8 cellular contexts compared by ENCODE assay signal in genomic region chr17:51118330-51119195, GRCh38. TPM values are rescaled to one million over a fixed set of nuclear protein-coding genes. Genes with fewer than 3 reads are reported as not detected.
DNase-seq lines count a peak whose midpoint lies in the region; ATAC-seq, FAIRE-seq and TF ChIP-seq lines count a peak whose summit lies in the region.

No MANE protein-coding gene starts in this region.

- ATAC-seq in PC-3 = no peak
- ATAC-seq in HG02642 (IDR thresholded peaks at IDR 0.05; ENCODE audit: poor library complexity, unreplicated experiment) = no peak

- H3K4me3 ChIP-seq in AG09309 (ENCODE audit: control insufficient read depth, low read depth, low read length) (peak overlapping the region; percentile 96), PC-3 (ENCODE audit: low read length) (peak overlapping the region; percentile 98), fibroblast of lung (replicated peaks in 1 of 4; ENCODE audit: control extremely low read depth in 1 of 4, insufficient read depth in 1 of 4, low read depth in 3 of 4, low read length in 4 of 4) (peak overlapping the region; percentile 74 to 99 (median 92)), rectal smooth muscle tissue (ENCODE audit: low read length) (peak overlapping the region; percentile 29)

- no peaks in the 10 kb centered on the region for H3K9me3 Mint-ChIP-seq in HFFc6

- H3K4me2 ChIP-seq in PC-3 (ENCODE audit: low read length) (peak overlapping the region; percentile 95), fibroblast of lung (ENCODE audit: extremely low read depth, insufficient read depth, low read length) (peak overlapping the region; percentile 95)

- H3F3A ChIP-seq in PC-3 (ENCODE audit: low read length, unreplicated experiment) = peaks cover 4% of the 10 kb centered on the region

- peaks cover 70% of the 10 kb centered on the region for H3K79me2 ChIP-seq in PC-3 (ENCODE audit: low read length)
- peaks cover 62% of the 10 kb centered on the region for H3K79me2 ChIP-seq in fibroblast of lung (ENCODE audit: control insufficient read depth, insufficient read depth, low read length)

- H3K27me3 ChIP-seq in PC-3 (ENCODE audit: low read length) = no peaks in the 10 kb centered on the region
- no peaks in the 10 kb centered on the region for H3K27me3 ChIP-seq in fibroblast of lung (ENCODE audit: control insufficient read depth, insufficient read depth, low read length)
- no peaks in the 10 kb centered on the region for H3K27me3 ChIP-seq in rectal smooth muscle tissue (ENCODE audit: control insufficient read depth, insufficient read depth, low read length)

- no TSS peak for BruUV-seq in PC-3 (replicated peaks; lab: Mats Ljungman, UMichigan)

- H3K27me3 Mint-ChIP-seq in HFFc6 (ENCODE audit: insufficient read depth) = peaks cover 5% of the 10 kb centered on the region; the same call in 1 of the 2 replicates

- H3K9ac ChIP-seq in PC-3 (ENCODE audit: low read length) = peak overlapping the region; percentile 93; the same call in 1 of the 2 replicates
- no peak overlapping the region for H3K9ac ChIP-seq in fibroblast of lung (ENCODE audit: insufficient read depth, low read length)
- no peak overlapping the region for H3K9ac ChIP-seq in rectal smooth muscle tissue (ENCODE audit: low read length)

- DNase-seq in AG09309 (ENCODE audit: low read depth) = no peak
- DNase-seq in HFFc6 = no peak
- DNase-seq in PC-3 = peak; percentile 37
- DNase-seq in fibroblast of lung (ENCODE audit: low read depth in 2 of 2) = no peak
- DNase-seq in D721Med (ENCODE audit: insufficient read length, low spot score) = no peak
- DNase-seq in GOT3 (lab: John Stamatoyannopoulos, UW) = no peak

- H3K9me2 ChIP-seq in PC-3 (replicated peaks; ENCODE audit: low read length) = no peaks in the 10 kb centered on the region

- CTCF ChIA-PET in PC-3 (lab: Charles Lee) = interaction anchor here (0.8 to 1.5 kb wide), 2 partner anchors 29 to 35 kb away, joined by 3 to 4 read pairs; partner anchors contain the start of gene NME1

- no peak for TF ChIP-seq CTCF in AG09309 (IDR thresholded peaks at IDR 0.05; ENCODE audit: control insufficient read depth, insufficient read depth, low read depth, low read length, missing control alignments)
- no peak for TF ChIP-seq CTCF in HFFc6 (IDR thresholded peaks at IDR 0.05)
- no peak for TF ChIP-seq CTCF in PC-3 (conservative IDR thresholded peaks at IDR 0.05; ENCODE audit: low read depth, low read length)
- no peak for TF ChIP-seq CTCF in fibroblast of lung (conservative IDR thresholded peaks at IDR 0.05 in 1 of 2, IDR thresholded peaks at IDR 0.05 in 1 of 2; ENCODE audit: low read depth in 1 of 2, low read length in 2 of 2)
- TF ChIP-seq CTCF in D721Med (IDR thresholded peaks at IDR 0.05; ENCODE audit: insufficient read depth, missing control alignments) = no peak

- POLR2A ChIA-PET in PC-3 (lab: Charles Lee; ENCODE audit: unreplicated experiment) = no interaction called here

- H2AFZ ChIP-seq in PC-3 (ENCODE audit: low read length) (no peak overlapping the region), fibroblast of lung (ENCODE audit: low read length) (no peak overlapping the region)

- H3K27ac ChIP-seq in PC-3 (ENCODE audit: low read length) = no peak overlapping the region
- H3K27ac ChIP-seq in fibroblast of lung (ENCODE audit: insufficient read depth, low read length) = no peak overlapping the region
- peak overlapping the region; percentile 98 for H3K27ac ChIP-seq in rectal smooth muscle tissue (ENCODE audit: low read depth, low read length)

- no peaks in the 10 kb centered on the region for H3K36me3 ChIP-seq in PC-3 (ENCODE audit: low read depth, low read length)
- H3K36me3 ChIP-seq in fibroblast of lung (ENCODE audit: control insufficient read depth, insufficient read depth, low read length) = no peaks in the 10 kb centered on the region
- H3K36me3 ChIP-seq in rectal smooth muscle tissue (ENCODE audit: control insufficient read depth, insufficient read depth, low read length) = no peaks in the 10 kb centered on the region

- peaks cover 53% of the 10 kb centered on the region for H4K20me1 ChIP-seq in PC-3 (ENCODE audit: low read length)
- H4K20me1 ChIP-seq in fibroblast of lung (ENCODE audit: control insufficient read depth, extremely low read depth, insufficient read depth, low read length) = no peaks in the 10 kb centered on the region

- no peak overlapping the region for H3K27ac Mint-ChIP-seq in HFFc6

- intact Hi-C loops in PC-3 (cut with micrococcal nuclease) = loop anchor here (1.0 kb wide), 1 partner anchor 117 kb away; no protein-coding TSS in a partner anchor

- H3K4me1 ChIP-seq in PC-3 (ENCODE audit: insufficient read depth, low read length) (peaks cover 35% of the 10 kb centered on the region), fibroblast of lung (ENCODE audit: control insufficient read depth, extremely low read depth, insufficient read depth, low read length) (peaks cover 7% of the 10 kb centered on the region), rectal smooth muscle tissue (ENCODE audit: control insufficient read depth, insufficient read depth, low read length) (peaks cover 15% of the 10 kb centered on the region)

- H3K36me3 Mint-ChIP-seq in HFFc6 (ENCODE audit: low read depth) = no peaks in the 10 kb centered on the region

- H3K9me3 ChIP-seq in PC-3 (ENCODE audit: low read length) (no peaks in the 10 kb centered on the region), fibroblast of lung (ENCODE audit: control insufficient read depth, insufficient read depth, low read depth, low read length) (no peaks in the 10 kb centered on the region)

- peaks cover 47% of the 10 kb centered on the region for H3K4me1 Mint-ChIP-seq in HFFc6 (ENCODE audit: low read depth)

- FAIRE-seq in D721Med (lab: Jason Lieb, UNC) = no peak

- H3K4me3 Mint-ChIP-seq in HFFc6 = peak overlapping the region; percentile 98

RNA-seq across cellular contexts. Expression of gene SPAG9, which starts 2.1 kb away (rescaled TPM):
- total RNA-seq in HFFc6 (2021; fragmentation: NEBNext Ultra II Directional; extraction: Animal tissue kit (Norgen Biotek cat#: 25700)) = 10 to 100 TPM; 54.3 to 78.1 (median 61.3) TPM
- total RNA-seq in PC-3 (2014; rRNA removed) (90.5 and 98.1 TPM in 2 replicates), fibroblast of lung (100 and 126 TPM in 2 replicates)
- polyA plus RNA-seq in fibroblast of lung = 41.4 and 49.8 TPM in 2 replicates
- polyA plus RNA-seq in fibroblast of lung (2012) = 39.5 and 46.0 TPM in 2 replicates
- 21.7 and 60.8 TPM in 2 replicates for polyA minus RNA-seq in fibroblast of lung (ENCODE audit: low replicate concordance)

RNA-seq across cellular contexts. Expression of gene NME1, which starts 34.8 kb away (rescaled TPM):
- total RNA-seq in HFFc6 (2021; fragmentation: NEBNext Ultra II Directional; extraction: Animal tissue kit (Norgen Biotek cat#: 25700)) = 100 to 1,000 TPM; 309 to 358 (median 320) TPM
- total RNA-seq in PC-3 (2014; rRNA removed) (538 and 592 TPM in 2 replicates), fibroblast of lung (75.8 and 108 TPM in 2 replicates)
- polyA plus RNA-seq in fibroblast of lung = 220 and 374 TPM in 2 replicates
- 177 and 290 TPM in 2 replicates for polyA plus RNA-seq in fibroblast of lung (2012)
- polyA minus RNA-seq in fibroblast of lung (ENCODE audit: low replicate concordance) = 29.2 and 47.8 TPM in 2 replicates

RNA-seq across cellular contexts. Expression of gene NME2, which starts 47.6 kb away (rescaled TPM):
- 100 to 1,000 TPM; 709 to 868 (median 778) TPM for total RNA-seq in HFFc6 (2021; fragmentation: NEBNext Ultra II Directional; extraction: Animal tissue kit (Norgen Biotek cat#: 25700))
- total RNA-seq in PC-3 (2014; rRNA removed) (1,420 and 1,558 TPM in 2 replicates), fibroblast of lung (686 and 799 TPM in 2 replicates)
- polyA plus RNA-seq in fibroblast of lung = 605 and 802 TPM in 2 replicates
- 958 and 1,142 TPM in 2 replicates for polyA plus RNA-seq in fibroblast of lung (2012)
- polyA minus RNA-seq in fibroblast of lung (ENCODE audit: low replicate concordance) = 153 and 154 TPM in 2 replicates

Comparison
In these comparisons a context has a peak if more than half of its experiments do, and no peak if none do; other contexts are left out.
1. H3K4me3 ChIP-seq: peak in every context shown above with its lines; median percentile 98 in PC-3; 96 in AG09309; 92 in fibroblast of lung; 29 in rectal smooth muscle tissue.